ENCODE assay signal across 9 cellular contexts in genomic region chr16:24737391-24737871, GRCh38. TPM values are rescaled to one million over a fixed set of nuclear protein-coding genes. Genes with fewer than 3 reads are reported as not detected.
DNase-seq lines count a peak whose midpoint lies in the region; ATAC-seq and TF ChIP-seq lines count a peak whose summit lies in the region.
"Had no signal": no experiment of that assay in that cellular context is flagged by ENCODE, and none has a peak within 500 bp of the region (broad histone marks: within the 10 kb centered on the region; RNA-seq: fewer than 3 reads in every experiment).

No MANE protein-coding gene starts in this region.

- no peak overlapping the region for H3K4me3 ChIP-seq in HCT116 (replicated peaks in 1 of 2; ENCODE audit: low read depth in 1 of 2, low read length in 2 of 2)
- H3K4me3 ChIP-seq: Peyer's patch had no signal

- no peak for TF ChIP-seq CTCF in HCT116 (IDR thresholded peaks at IDR 0.05 in 2 of 3, conservative IDR thresholded peaks at IDR 0.05 in 1 of 3; ENCODE audit: borderline replicate concordance in 1 of 3, insufficient read depth in 1 of 3, low read depth in 2 of 3, low read length in 2 of 3)

- POLR2A ChIA-PET in HCT116 (lab: Charles Lee): no interaction called here

- no peak for TF ChIP-seq POLR2A in HCT116 (IDR thresholded peaks at IDR 0.05; ENCODE audit: borderline replicate concordance, extremely low read depth, insufficient read depth, insufficient read length)

- H3K27ac ChIP-seq in HCT116 (ENCODE audit: low read depth, low read length): peak overlapping the region; percentile 3; the same call in 1 of the 2 replicates

- H3K79me2 ChIP-seq in HCT116 (ENCODE audit: insufficient read depth, low read length): peaks cover 100% of the 10 kb centered on the region

- H3K27me3 ChIP-seq in HCT116 (ENCODE audit: insufficient read depth, low read length): no peaks in the 10 kb centered on the region
- H3K27me3 ChIP-seq: Peyer's patch had no signal

- DNase-seq in HCT116 (ENCODE audit: low read depth, low spot score) (no peak), amniotic epithelial cell (ENCODE audit: low read depth) (peak; percentile 51), hepatic stellate cell (ENCODE audit: low spot score) (peak; percentile 22), stromal cell of bone marrow (ENCODE audit: low read depth) (peak; percentile 37), NCI-H1048 (lab: John Stamatoyannopoulos, UW) (no peak)
- DNase-seq in activated CD8-positive, alpha-beta memory T cell treated with anti-CD3 and anti-CD28 coated beads, Interleukin-2, amount 50 U/mL, for 48 hours: no peak
- DNase-seq: Peyer's patch had no signal

- CTCF ChIA-PET in HCT116 (lab: Charles Lee): no interaction called here

- H3K36me3 ChIP-seq in HCT116 (ENCODE audit: control insufficient read depth in 1 of 2, insufficient read depth in 2 of 2, low read length in 2 of 2): peaks cover 2 to 8% of the 10 kb centered on the region in 2 experiments; a peak in 1 of 4 replicates
- H3K36me3 ChIP-seq: Peyer's patch had no signal

- peaks cover 19 to 24% of the 10 kb centered on the region in 2 experiments for H3K4me1 ChIP-seq in HCT116 (ENCODE audit: control insufficient read depth in 1 of 2, insufficient read depth in 2 of 2, low read length in 2 of 2)

- H2AFZ ChIP-seq in HCT116 (ENCODE audit: low read depth, low read length, poor library complexity, severe bottlenecking): no peak overlapping the region

- BruUV-seq in HCT116 (replicated peaks; lab: Mats Ljungman, UMichigan): no TSS peak

- intact Hi-C loops in HCT116 (cut with micrococcal nuclease): loop anchor here (10.0 kb wide), 1 partner anchor 63 kb away; no protein-coding TSS in a partner anchor

- H3K9ac ChIP-seq in HCT116 (ENCODE audit: low read length): no peak overlapping the region

- RAD21 ChIA-PET in HCT116 (lab: Charles Lee; ENCODE audit: low non-redundant PET in 1 of 2, low total read pairs in 2 of 2, uncharacterized antibody in 2 of 2, unreplicated experiment in 2 of 2): interaction anchor here in 1 of 2 experiments (0.6 kb wide), 1 partner anchor 36 kb away, joined by 3 read pairs; no protein-coding TSS in a partner anchor

- H3K9me2 ChIP-seq in HCT116 (ENCODE audit: insufficient read depth): no peaks in the 10 kb centered on the region

- H4K20me1 ChIP-seq in HCT116 (ENCODE audit: insufficient read depth): peaks cover 42% of the 10 kb centered on the region

- no peak for ATAC-seq in HCT116
- ATAC-seq in GM21360 (IDR thresholded peaks at IDR 0.05; ENCODE audit: unreplicated experiment): no peak
- no peak for ATAC-seq in GM18498 (IDR thresholded peaks at IDR 0.05; ENCODE audit: unreplicated experiment)

- no peak for TF ChIP-seq RAD21 in HCT116 (IDR thresholded peaks at IDR 0.05; ENCODE audit: low read depth)

- H3K4me2 ChIP-seq in HCT116 (ENCODE audit: low read length): peak overlapping the region; percentile 33

- no peaks in the 10 kb centered on the region for H3K9me3 ChIP-seq in HCT116 (ENCODE audit: control insufficient read depth in 1 of 2, insufficient read depth in 1 of 2, low read depth in 1 of 2, low read length in 2 of 2)
- H3K9me3 ChIP-seq: Peyer's patch had no signal

TF ChIP-seq in HCT116, 20 proteins besides CTCF, POLR2A, EP300 and RAD21:
- TF ChIP-seq JUND (IDR thresholded peaks at IDR 0.05) (no peak), CBX3 (IDR thresholded peaks at IDR 0.05; ENCODE audit: low read depth) (no peak), ELF1 (IDR thresholded peaks at IDR 0.05; ENCODE audit: borderline replicate concordance, low read depth) (no peak), EZH2phosphoT487 (IDR thresholded peaks at IDR 0.05; ENCODE audit: borderline replicate concordance) (no peak), SIN3A (IDR thresholded peaks at IDR 0.05; ENCODE audit: low read depth) (no peak), YY1 (IDR thresholded peaks at IDR 0.05; ENCODE audit: extremely low read depth, insufficient replicate concordance, low read depth, low read length) (no peak), TCF7L2 (IDR thresholded peaks at IDR 0.05; ENCODE audit: borderline replicate concordance, extremely low read depth, insufficient read depth, insufficient read length) (no peak), SP1 (IDR thresholded peaks at IDR 0.05; ENCODE audit: low read depth) (no peak), MAX (IDR thresholded peaks at IDR 0.05) (no peak), EGR1 (IDR thresholded peaks at IDR 0.05; ENCODE audit: low read depth) (no peak), SRF (IDR thresholded peaks at IDR 0.05; ENCODE audit: low read depth) (no peak), EZH2 (IDR thresholded peaks at IDR 0.05) (no peak), POLR2AphosphoS5 (IDR thresholded peaks at IDR 0.05; ENCODE audit: low read depth, low read length) (no peak), ZFX (IDR thresholded peaks at IDR 0.05) (no peak)
TF ChIP-seq in HCT116: peak in this region for 0.

RNA-seq across cellular contexts. Expression of gene TNRC6A, which starts 8.0 kb away (rescaled TPM):
- 37.0 TPM for total RNA-seq in HCT116 (2021; ENCODE audit: unreplicated experiment)
- 13.6 and 14.4 TPM in 2 replicates for polyA plus RNA-seq in HCT116 (2012)

Comparison
In these comparisons a context has a peak if more than half of its experiments do, and no peak if none do; other contexts are left out.
1. DNase-seq: peak in amniotic epithelial cell (single experiment), hepatic stellate cell (single experiment) and stromal cell of bone marrow (single experiment); none in HCT116 (single experiment), activated CD8-positive, alpha-beta memory T cell treated with anti-CD3 and anti-CD28 coated beads, Interleukin-2, amount 50 U/mL, for 48 hours (single experiment) and NCI-H1048 (single experiment).